In the genomic region with DNA sequence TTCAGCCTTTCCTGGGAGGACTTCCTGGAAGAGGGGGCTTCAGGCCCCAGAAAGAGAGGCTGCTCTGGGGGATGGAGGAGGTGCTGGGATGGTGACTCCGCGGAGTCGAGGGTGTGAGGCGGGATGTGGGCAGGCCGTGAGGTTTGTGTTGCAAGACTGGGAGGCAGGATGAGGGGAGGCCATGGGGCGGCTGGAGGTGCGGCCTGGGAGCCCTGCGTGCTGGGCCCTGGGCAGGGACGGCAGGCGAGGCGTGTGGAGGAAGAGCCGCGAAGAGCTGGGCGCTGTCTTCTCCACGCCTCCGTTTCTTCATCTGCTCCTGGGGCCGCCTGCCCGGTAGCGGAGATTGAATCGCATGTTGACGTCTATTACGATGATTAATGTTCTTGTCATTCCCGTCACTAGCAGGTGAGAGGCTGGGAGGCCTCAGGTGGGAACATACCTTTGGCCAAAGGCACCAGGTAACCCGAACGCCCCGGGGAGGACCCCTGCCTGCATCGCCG, we compare ENCODE assay signal across 1 cellular context.
TF ChIP-seq lines count a peak whose summit lies in the region.

No MANE protein-coding gene starts in this region.

TF ChIP-seq in HEK293, 187 proteins besides CTCF, POLR2A, EP300 and RAD21 (continued from another document):
- TF ChIP-seq ZNF658 (tag by site-specific recombination; IDR thresholded peaks at IDR 0.05) = no peak
- no peak for TF ChIP-seq ZBTB1 (tag by site-specific recombination; IDR thresholded peaks at IDR 0.05)
- TF ChIP-seq, protein P1, sequence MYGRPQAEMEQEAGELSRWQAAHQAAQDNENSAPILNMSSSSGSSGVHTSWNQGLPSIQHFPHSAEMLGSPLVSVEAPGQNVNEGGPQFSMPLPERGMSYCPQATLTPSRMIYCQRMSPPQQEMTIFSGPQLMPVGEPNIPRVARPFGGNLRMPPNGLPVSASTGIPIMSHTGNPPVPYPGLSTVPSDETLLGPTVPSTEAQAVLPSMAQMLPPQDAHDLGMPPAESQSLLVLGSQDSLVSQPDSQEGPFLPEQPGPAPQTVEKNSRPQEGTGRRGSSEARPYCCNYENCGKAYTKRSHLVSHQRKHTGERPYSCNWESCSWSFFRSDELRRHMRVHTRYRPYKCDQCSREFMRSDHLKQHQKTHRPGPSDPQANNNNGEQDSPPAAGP (tag by site-specific recombination; IDR thresholded peaks at IDR 0.05) = peak; percentile 64
